13 cellular contexts compared by ENCODE assay signal in the genomic region with DNA sequence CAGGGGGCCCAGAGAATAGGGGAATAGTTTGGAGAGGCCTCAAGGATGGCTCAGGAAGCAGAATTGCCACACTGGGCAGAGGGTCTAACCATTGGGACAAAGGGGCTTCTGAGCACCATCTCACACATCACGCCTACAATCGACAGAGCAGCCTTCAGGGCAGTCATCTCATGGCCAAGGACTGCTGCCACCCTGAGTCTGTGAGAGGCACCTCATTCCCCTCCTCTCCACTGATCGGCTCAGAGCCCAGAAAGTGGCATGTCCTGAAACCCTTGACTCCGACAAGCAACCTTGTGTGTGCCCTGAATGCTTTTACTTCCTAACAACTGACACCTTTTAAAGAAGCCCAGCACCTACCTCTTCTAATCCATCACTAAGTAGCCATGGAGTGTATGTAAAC.
"Had no signal": no experiment of that assay in that cellular context is flagged by ENCODE, and none has a peak within 500 bp of the region (broad histone marks: within the 10 kb centered on the region; RNA-seq: fewer than 3 reads in every experiment).

No MANE protein-coding gene starts in this region.

- H3K4me3 ChIP-seq: adrenal gland, skin epidermis, vagina had no signal

- ATAC-seq: activated T-helper 17 cell treated with anti-CD3 and anti-CD28 coated beads, Interleukin-2, amount 50 U/mL, for 72 hours; left lobe of liver had no signal

- H3K4me1 ChIP-seq: adrenal gland, vagina had no signal

- H3K27me3 ChIP-seq: adrenal gland, vagina had no signal

- DNase-seq: activated CD4-positive, alpha-beta T cell treated with anti-CD3 and anti-CD28 coated beads, Interleukin-2, amount 10 ng/mL, durations not matched to agents 24 days and 14 days; activated CD8-positive, alpha-beta memory T cell treated with anti-CD3 and anti-CD28 coated beads for 24 hours; activated naive CD4-positive, alpha-beta T cell treated with anti-CD3 and anti-CD28 coated beads, Interleukin-2, amount 10 ng/mL, durations not matched to agents 7 days and 5 days; adrenal gland; erythroblast; glutamatergic neuron; mesendoderm; stimulated activated CD4-positive, alpha-beta T cell treated with anti-CD3 and anti-CD28 coated beads, Interleukin-4, amount 100 ng/mL, for 4 hours had no signal

- H3K36me3 ChIP-seq: adrenal gland, vagina had no signal

- H3K9me3 ChIP-seq: adrenal gland, vagina had no signal

- FAIRE-seq: islet of Langerhans had no signal

- H3K27ac ChIP-seq: adrenal gland, skin epidermis, vagina had no signal
